ENCODE assay signal across 1 cellular context in the genomic region with DNA sequence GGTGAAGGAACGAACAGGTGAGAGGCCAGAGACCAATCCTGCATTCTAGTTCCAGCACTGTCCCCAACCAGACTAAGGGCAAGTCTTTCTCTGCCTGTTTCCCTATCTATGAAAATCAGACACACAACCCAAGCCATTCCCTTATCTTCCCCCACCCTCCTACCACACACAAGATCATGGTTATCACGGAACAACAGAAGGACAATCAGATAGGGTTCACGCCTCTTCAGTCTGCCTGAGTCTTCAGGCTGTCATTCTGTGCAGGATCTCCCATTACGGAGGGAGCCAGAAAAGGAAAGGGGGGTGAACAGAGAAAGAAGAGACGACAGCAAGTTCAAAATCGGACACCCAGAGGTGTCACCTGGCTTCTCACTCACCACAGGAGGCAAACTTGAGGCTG.
TF ChIP-seq lines count a peak whose summit lies in the region.

No MANE protein-coding gene starts in this region.

TF ChIP-seq in K562, 482 proteins besides CTCF, POLR2A, EP300 and RAD21 (continues in another document):
- TF ChIP-seq CBFA2T2 (conservative IDR thresholded peaks at IDR 0.05) (peak; percentile 96), MTA2 (IDR thresholded peaks at IDR 0.05; ENCODE audit: low read depth) (peak; percentile 98), PHF20 (IDR thresholded peaks at IDR 0.05; ENCODE audit: partially characterized antibody) (no peak), IRF2 (CRISPR knock-in tag; IDR thresholded peaks at IDR 0.05) (no peak), RFX1 (IDR thresholded peaks at IDR 0.05) (no peak), TEAD4 (IDR thresholded peaks at IDR 0.05; ENCODE audit: low read length) (peak; percentile 98), TEAD4 (CRISPR knock-in tag; IDR thresholded peaks at IDR 0.05; ENCODE audit: borderline replicate concordance) (no peak), FOSL1 (tag; conservative IDR thresholded peaks at IDR 0.05) (peak; percentile 72), ZNF253 (CRISPR knock-in tag; conservative IDR thresholded peaks at IDR 0.05) (no peak), JUNB (CRISPR knock-in tag; conservative IDR thresholded peaks at IDR 0.05) (no peak), CTBP1 (IDR thresholded peaks at IDR 0.05; ENCODE audit: borderline replicate concordance) (peak; percentile 84), BHLHE40 (IDR thresholded peaks at IDR 0.05; ENCODE audit: low read length) (peak; percentile 59; the same call in 1 of the 2 replicates), SRF (CRISPR knock-in tag; IDR thresholded peaks at IDR 0.05) (0 out of 4 replicates have a peak, but pooled peaks of 1 of the 2 experiments have one; percentile 61), RCOR1 (IDR thresholded peaks at IDR 0.05; ENCODE audit: borderline replicate concordance in 1 of 2, low read depth in 2 of 2, low read length in 2 of 2) (peak; percentile 59 to 94; a peak in 3 of 4 replicates), SRSF7 (optimal IDR thresholded peaks at IDR 0.05; ENCODE audit: low read depth, low read length) (no peak), POLR2AphosphoS5 (IDR thresholded peaks at IDR 0.05; ENCODE audit: control insufficient read depth, insufficient read depth, low read depth, low read length) (peak; percentile 84), KHSRP (IDR thresholded peaks at IDR 0.05) (0 out of 2 replicates have a peak, but pooled peaks have one; percentile 61), KDM1A (IDR thresholded peaks at IDR 0.05) (peak; percentile 72 to 89; a peak in 3 of 4 replicates), MECOM (CRISPR knock-in tag; IDR thresholded peaks at IDR 0.05) (peak; percentile 91), MTA3 (IDR thresholded peaks at IDR 0.05; ENCODE audit: borderline replicate concordance) (0 out of 2 replicates have a peak, but pooled peaks have one; percentile 45), SRSF1 (IDR thresholded peaks at IDR 0.05; ENCODE audit: low read depth, low read length) (no peak), ZKSCAN8 (CRISPR knock-in tag; IDR thresholded peaks at IDR 0.05) (no peak; the same call in 1 of the 2 replicates), SMARCE1 (IDR thresholded peaks at IDR 0.05) (peak; percentile 94), HEY1 (CRISPR knock-in tag; IDR thresholded peaks at IDR 0.05; ENCODE audit: borderline replicate concordance) (peak; percentile 95; the same call in 1 of the 2 replicates), PYGO2 (tag; IDR thresholded peaks at IDR 0.05) (peak; percentile 75; the same call in 1 of the 2 replicates), NR4A1 (CRISPR knock-in tag; IDR thresholded peaks at IDR 0.05) (no peak), NR4A1 (tag; IDR thresholded peaks at IDR 0.05) (peak; percentile 69; the same call in 1 of the 2 replicates), SMARCA4 (IDR thresholded peaks at IDR 0.05) (peak; percentile 95), SETDB1 (IDR thresholded peaks at IDR 0.05; ENCODE audit: low read length) (no peak), CC2D1A (IDR thresholded peaks at IDR 0.05) (peak; percentile 88), RUNX1 (IDR thresholded peaks at IDR 0.05; ENCODE audit: low read depth) (0 out of 2 replicates have a peak, but pooled peaks have one; percentile 56), FOXP1 (CRISPR knock-in tag; IDR thresholded peaks at IDR 0.05) (no peak), HMGN3 (IDR thresholded peaks at IDR 0.05; ENCODE audit: borderline replicate concordance, extremely low read depth, insufficient read length, low read depth, low read length) (peak; percentile 70), ZNF239 (CRISPR knock-in tag; IDR thresholded peaks at IDR 0.05) (peak; percentile 10; the same call in 1 of the 2 replicates), PHF21A (IDR thresholded peaks at IDR 0.05; ENCODE audit: borderline replicate concordance, low read depth) (no peak), POU5F1 (IDR thresholded peaks at IDR 0.05; ENCODE audit: borderline replicate concordance, low read depth, low read length, partially characterized antibody) (no peak), NRF1 (conservative IDR thresholded peaks at IDR 0.05 in 1 of 2, IDR thresholded peaks at IDR 0.05 in 1 of 2) (peak in 1 of 2 experiments; percentile 31; a peak in 1 of 4 replicates), RBM14 (IDR thresholded peaks at IDR 0.05; ENCODE audit: borderline replicate concordance, insufficient read depth, low read depth, low read length) (no peak), CREM (IDR thresholded peaks at IDR 0.05; ENCODE audit: low read depth) (peak; percentile 49; the same call in 1 of the 2 replicates), ZNF41 (CRISPR knock-in tag; conservative IDR thresholded peaks at IDR 0.05) (no peak; the same call in 1 of the 2 replicates), ZNF175 (CRISPR knock-in tag; IDR thresholded peaks at IDR 0.05; ENCODE audit: low read depth) (peak; percentile 86), SRSF9 (IDR thresholded peaks at IDR 0.05; ENCODE audit: borderline replicate concordance, low read depth, low read length) (no peak), SP1 (CRISPR knock-in tag; IDR thresholded peaks at IDR 0.05) (0 out of 2 replicates have a peak, but pooled peaks have one; percentile 22), ZC3H11A (IDR thresholded peaks at IDR 0.05; ENCODE audit: low read depth, low read length) (no peak), ZNF644 (tag; IDR thresholded peaks at IDR 0.05; ENCODE audit: low read depth) (peak; percentile 89)
- TF ChIP-seq, protein P1, sequence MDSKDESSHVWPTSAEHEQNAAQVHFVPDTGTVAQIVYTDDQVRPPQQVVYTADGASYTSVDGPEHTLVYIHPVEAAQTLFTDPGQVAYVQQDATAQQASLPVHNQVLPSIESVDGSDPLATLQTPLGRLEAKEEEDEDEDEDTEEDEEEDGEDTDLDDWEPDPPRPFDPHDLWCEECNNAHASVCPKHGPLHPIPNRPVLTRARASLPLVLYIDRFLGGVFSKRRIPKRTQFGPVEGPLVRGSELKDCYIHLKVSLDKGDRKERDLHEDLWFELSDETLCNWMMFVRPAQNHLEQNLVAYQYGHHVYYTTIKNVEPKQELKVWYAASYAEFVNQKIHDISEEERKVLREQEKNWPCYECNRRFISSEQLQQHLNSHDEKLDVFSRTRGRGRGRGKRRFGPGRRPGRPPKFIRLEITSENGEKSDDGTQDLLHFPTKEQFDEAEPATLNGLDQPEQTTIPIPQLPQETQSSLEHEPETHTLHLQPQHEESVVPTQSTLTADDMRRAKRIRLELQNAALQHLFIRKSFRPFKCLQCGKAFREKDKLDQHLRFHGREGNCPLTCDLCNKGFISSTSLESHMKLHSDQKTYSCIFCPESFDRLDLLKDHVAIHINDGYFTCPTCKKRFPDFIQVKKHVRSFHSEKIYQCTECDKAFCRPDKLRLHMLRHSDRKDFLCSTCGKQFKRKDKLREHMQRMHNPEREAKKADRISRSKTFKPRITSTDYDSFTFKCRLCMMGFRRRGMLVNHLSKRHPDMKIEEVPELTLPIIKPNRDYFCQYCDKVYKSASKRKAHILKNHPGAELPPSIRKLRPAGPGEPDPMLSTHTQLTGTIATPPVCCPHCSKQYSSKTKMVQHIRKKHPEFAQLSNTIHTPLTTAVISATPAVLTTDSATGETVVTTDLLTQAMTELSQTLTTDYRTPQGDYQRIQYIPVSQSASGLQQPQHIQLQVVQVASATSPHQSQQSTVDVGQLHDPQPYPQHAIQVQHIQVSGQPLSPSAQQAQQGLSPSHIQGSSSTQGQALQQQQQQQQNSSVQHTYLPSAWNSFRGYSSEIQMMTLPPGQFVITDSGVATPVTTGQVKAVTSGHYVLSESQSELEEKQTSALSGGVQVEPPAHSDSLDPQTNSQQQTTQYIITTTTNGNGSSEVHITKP (IDR thresholded peaks at IDR 0.05; ENCODE audit: partially characterized antibody), result peak; percentile 55
- TF ChIP-seq, protein P2, sequence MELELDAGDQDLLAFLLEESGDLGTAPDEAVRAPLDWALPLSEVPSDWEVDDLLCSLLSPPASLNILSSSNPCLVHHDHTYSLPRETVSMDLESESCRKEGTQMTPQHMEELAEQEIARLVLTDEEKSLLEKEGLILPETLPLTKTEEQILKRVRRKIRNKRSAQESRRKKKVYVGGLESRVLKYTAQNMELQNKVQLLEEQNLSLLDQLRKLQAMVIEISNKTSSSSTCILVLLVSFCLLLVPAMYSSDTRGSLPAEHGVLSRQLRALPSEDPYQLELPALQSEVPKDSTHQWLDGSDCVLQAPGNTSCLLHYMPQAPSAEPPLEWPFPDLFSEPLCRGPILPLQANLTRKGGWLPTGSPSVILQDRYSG (tag; conservative IDR thresholded peaks at IDR 0.05; ENCODE audit: low read depth), result no peak
- TF ChIP-seq, protein P3, sequence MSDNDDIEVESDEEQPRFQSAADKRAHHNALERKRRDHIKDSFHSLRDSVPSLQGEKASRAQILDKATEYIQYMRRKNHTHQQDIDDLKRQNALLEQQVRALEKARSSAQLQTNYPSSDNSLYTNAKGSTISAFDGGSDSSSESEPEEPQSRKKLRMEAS (CRISPR knock-in tag; IDR thresholded peaks at IDR 0.05), result no peak
- TF ChIP-seq, protein P4, sequence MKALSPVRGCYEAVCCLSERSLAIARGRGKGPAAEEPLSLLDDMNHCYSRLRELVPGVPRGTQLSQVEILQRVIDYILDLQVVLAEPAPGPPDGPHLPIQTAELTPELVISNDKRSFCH (CRISPR knock-in tag; IDR thresholded peaks at IDR 0.05), result no peak
- TF ChIP-seq, protein P4 (tag; IDR thresholded peaks at IDR 0.05), result no peak
- TF ChIP-seq, protein P5, sequence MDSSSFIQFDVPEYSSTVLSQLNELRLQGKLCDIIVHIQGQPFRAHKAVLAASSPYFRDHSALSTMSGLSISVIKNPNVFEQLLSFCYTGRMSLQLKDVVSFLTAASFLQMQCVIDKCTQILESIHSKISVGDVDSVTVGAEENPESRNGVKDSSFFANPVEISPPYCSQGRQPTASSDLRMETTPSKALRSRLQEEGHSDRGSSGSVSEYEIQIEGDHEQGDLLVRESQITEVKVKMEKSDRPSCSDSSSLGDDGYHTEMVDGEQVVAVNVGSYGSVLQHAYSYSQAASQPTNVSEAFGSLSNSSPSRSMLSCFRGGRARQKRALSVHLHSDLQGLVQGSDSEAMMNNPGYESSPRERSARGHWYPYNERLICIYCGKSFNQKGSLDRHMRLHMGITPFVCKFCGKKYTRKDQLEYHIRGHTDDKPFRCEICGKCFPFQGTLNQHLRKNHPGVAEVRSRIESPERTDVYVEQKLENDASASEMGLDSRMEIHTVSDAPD (CRISPR knock-in tag; IDR thresholded peaks at IDR 0.05), result no peak
- TF ChIP-seq, protein P6, sequence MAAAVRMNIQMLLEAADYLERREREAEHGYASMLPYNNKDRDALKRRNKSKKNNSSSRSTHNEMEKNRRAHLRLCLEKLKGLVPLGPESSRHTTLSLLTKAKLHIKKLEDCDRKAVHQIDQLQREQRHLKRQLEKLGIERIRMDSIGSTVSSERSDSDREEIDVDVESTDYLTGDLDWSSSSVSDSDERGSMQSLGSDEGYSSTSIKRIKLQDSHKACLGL (CRISPR knock-in tag; IDR thresholded peaks at IDR 0.05; ENCODE audit: borderline replicate concordance, poor library complexity, severe bottlenecking), result no peak
- TF ChIP-seq, protein P7, sequence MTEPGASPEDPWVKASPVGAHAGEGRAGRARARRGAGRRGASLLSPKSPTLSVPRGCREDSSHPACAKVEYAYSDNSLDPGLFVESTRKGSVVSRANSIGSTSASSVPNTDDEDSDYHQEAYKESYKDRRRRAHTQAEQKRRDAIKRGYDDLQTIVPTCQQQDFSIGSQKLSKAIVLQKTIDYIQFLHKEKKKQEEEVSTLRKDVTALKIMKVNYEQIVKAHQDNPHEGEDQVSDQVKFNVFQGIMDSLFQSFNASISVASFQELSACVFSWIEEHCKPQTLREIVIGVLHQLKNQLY (CRISPR knock-in tag; conservative IDR thresholded peaks at IDR 0.05), result no peak
- TF ChIP-seq, protein P8, sequence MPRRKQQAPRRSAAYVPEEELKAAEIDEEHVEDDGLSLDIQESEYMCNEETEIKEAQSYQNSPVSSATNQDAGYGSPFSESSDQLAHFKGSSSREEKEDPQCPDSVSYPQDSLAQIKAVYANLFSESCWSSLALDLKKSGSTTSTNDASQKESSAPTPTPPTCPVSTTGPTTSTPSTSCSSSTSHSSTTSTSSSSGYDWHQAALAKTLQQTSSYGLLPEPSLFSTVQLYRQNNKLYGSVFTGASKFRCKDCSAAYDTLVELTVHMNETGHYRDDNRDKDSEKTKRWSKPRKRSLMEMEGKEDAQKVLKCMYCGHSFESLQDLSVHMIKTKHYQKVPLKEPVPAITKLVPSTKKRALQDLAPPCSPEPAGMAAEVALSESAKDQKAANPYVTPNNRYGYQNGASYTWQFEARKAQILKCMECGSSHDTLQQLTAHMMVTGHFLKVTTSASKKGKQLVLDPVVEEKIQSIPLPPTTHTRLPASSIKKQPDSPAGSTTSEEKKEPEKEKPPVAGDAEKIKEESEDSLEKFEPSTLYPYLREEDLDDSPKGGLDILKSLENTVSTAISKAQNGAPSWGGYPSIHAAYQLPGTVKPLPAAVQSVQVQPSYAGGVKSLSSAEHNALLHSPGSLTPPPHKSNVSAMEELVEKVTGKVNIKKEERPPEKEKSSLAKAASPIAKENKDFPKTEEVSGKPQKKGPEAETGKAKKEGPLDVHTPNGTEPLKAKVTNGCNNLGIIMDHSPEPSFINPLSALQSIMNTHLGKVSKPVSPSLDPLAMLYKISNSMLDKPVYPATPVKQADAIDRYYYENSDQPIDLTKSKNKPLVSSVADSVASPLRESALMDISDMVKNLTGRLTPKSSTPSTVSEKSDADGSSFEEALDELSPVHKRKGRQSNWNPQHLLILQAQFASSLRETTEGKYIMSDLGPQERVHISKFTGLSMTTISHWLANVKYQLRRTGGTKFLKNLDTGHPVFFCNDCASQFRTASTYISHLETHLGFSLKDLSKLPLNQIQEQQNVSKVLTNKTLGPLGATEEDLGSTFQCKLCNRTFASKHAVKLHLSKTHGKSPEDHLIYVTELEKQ (CRISPR knock-in tag; IDR thresholded peaks at IDR 0.05), result no peak
